In the genomic region with DNA sequence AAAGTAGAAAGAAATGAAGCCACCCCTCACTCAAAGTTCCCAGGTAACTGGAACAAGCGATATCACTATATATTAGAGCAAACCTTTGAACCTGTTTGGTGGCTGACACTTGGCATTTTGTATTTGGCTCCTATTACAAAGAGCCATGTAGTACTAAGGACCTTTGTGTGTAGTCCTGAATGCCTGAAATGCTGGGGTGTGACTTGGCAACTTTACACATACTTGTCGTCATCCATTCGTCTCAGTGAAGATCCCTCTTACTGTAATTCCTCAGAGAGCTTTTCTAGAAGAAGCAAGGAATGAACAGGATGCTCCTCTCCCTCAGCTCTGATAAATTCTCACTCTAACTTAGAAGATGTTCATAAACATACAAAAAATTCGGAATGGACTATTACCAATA, we compare ENCODE assay signal across 18 cellular contexts.
DNase-seq lines count a peak whose midpoint lies in the region; ATAC-seq and TF ChIP-seq lines count a peak whose summit lies in the region.
"Had no signal": no experiment of that assay in that cellular context is flagged by ENCODE, and none has a peak within 500 bp of the region (broad histone marks: within the 10 kb centered on the region; RNA-seq: fewer than 3 reads in every experiment).

No MANE protein-coding gene starts in this region.

- in situ Hi-C loops in astrocyte of the spinal cord (cut with HindIII; ENCODE audit: low sequenced_read_pairs) = no loop called here

- H3K14ac ChIP-seq in mesenchymal stem cell (ENCODE audit: low read length in 2 of 2) = no peak overlapping the region

- WGBS in mesenchymal stem cell = 66% methylated on average over 3 of the region's 4 CpGs

- no peak overlapping the region for H3K27ac ChIP-seq in mesenchymal stem cell (ENCODE audit: low read length, poor library complexity, severe bottlenecking)
- H3K27ac ChIP-seq: heart left ventricle had no signal

- H3K36me3 ChIP-seq in mesenchymal stem cell (ENCODE audit: control insufficient read depth in 1 of 2, insufficient read depth in 2 of 2, low read depth in 1 of 2, low read length in 2 of 2) = no peaks in the 10 kb centered on the region
- H3K36me3 ChIP-seq: heart left ventricle had no signal

- H3K9ac ChIP-seq in mesenchymal stem cell (ENCODE audit: low read length) = peak overlapping the region; percentile 37

- H3K79me1 ChIP-seq in mesenchymal stem cell (replicated peaks; ENCODE audit: low read length, poor library complexity, severe bottlenecking) = no peaks in the 10 kb centered on the region

- H3K4me2 ChIP-seq in mesenchymal stem cell (ENCODE audit: low read length, poor library complexity, severe bottlenecking) = no peak overlapping the region

- TF ChIP-seq CTCF in AG04449 (IDR thresholded peaks at IDR 0.05; ENCODE audit: insufficient read depth, low read length, missing control alignments) (no peak), astrocyte of the spinal cord (IDR thresholded peaks at IDR 0.05; ENCODE audit: low read depth, low read length) (no peak)

- H3K4me1 ChIP-seq in mesenchymal stem cell (ENCODE audit: control insufficient read depth, insufficient read depth, low read depth, low read length) = no peaks in the 10 kb centered on the region

- H3K9me3 ChIP-seq in mesenchymal stem cell (ENCODE audit: control insufficient read depth, low read length) = no peaks in the 10 kb centered on the region
- H3K9me3 ChIP-seq: heart left ventricle had no signal

- no peak overlapping the region for H2BK15ac ChIP-seq in mesenchymal stem cell (ENCODE audit: low read depth, poor library complexity, severe bottlenecking)

- no peak overlapping the region for H2AK5ac ChIP-seq in mesenchymal stem cell (ENCODE audit: low read length, severe bottlenecking)

- H4K8ac ChIP-seq in mesenchymal stem cell (ENCODE audit: low read length) = no peak overlapping the region

- H2BK120ac ChIP-seq in mesenchymal stem cell (ENCODE audit: low read depth, low read length) = no peak overlapping the region

- ATAC-seq in GM19463 (IDR thresholded peaks at IDR 0.05; ENCODE audit: unreplicated experiment) (no peak), GM18505 (IDR thresholded peaks at IDR 0.05; ENCODE audit: unreplicated experiment) (no peak)
- ATAC-seq: activated CD8-positive, alpha-beta T cell treated with anti-CD3 and anti-CD28 coated beads, Interleukin-2, amount 10 ng/mL, durations not matched to agents 7 days and 5 days; stimulated activated naive B cell treated with anti-CD40 and anti-IgM and Interleukin-4, amounts not matched to agents 10 μg/mL and 1 μg/mL and 100 μg/mL, for 72 hours had no signal

- H4K91ac ChIP-seq in mesenchymal stem cell (ENCODE audit: low read length) = no peak overlapping the region

- DNase-seq in AG04449 (ENCODE audit: low read depth, low spot score) = peak; percentile 51
- DNase-seq in H4 (ENCODE audit: low spot score) = peak; percentile 14
- DNase-seq in astrocyte of the spinal cord (ENCODE audit: low read depth, low spot score) = peak; percentile 63
- DNase-seq in mesenchymal stem cell = peak; percentile 42
- DNase-seq in stimulated activated CD8-positive, alpha-beta memory T cell treated with anti-CD3 and anti-CD28 coated beads, Interleukin-4, amount 100 ng/mL, for 48 hours = no peak
- DNase-seq in SK-N-DZ (ENCODE audit: low spot score) = no peak
- DNase-seq: activated CD8-positive, alpha-beta T cell treated with anti-CD3 and anti-CD28 coated beads, Interleukin-2, amount 10 ng/mL, durations not matched to agents 7 days and 5 days; amniotic stem cell; heart left ventricle; midbrain; NCI-H1930; NCI-H524 treated with DMSO at 0.1 percent for 48 hours; OCI-M1; small intestine; stimulated activated naive B cell treated with anti-CD40 and anti-IgM and Interleukin-4, amounts not matched to agents 10 μg/mL and 1 μg/mL and 100 μg/mL, for 72 hours had no signal

- H3K23ac ChIP-seq in mesenchymal stem cell (ENCODE audit: low read length in 2 of 2) = no peak overlapping the region

- no peak overlapping the region for H3K18ac ChIP-seq in mesenchymal stem cell (ENCODE audit: low read depth in 1 of 2, low read length in 2 of 2)

- POLR2A ChIA-PET in AG04449 (lab: Yijun Ruan, JAX) = no interaction called here

- H2BK5ac ChIP-seq in mesenchymal stem cell (ENCODE audit: low read depth, low read length, poor library complexity, severe bottlenecking) = no peak overlapping the region

- H3K27me3 ChIP-seq in mesenchymal stem cell (ENCODE audit: control insufficient read depth in 1 of 2, insufficient read depth in 1 of 2, low read length in 2 of 2) = no peaks in the 10 kb centered on the region
- H3K27me3 ChIP-seq: heart left ventricle had no signal

- no peak for TF ChIP-seq POLR2A in GM18505 (IDR thresholded peaks at IDR 0.05; ENCODE audit: borderline replicate concordance, extremely low read depth, insufficient read depth, insufficient read length)

- H3K4me3 ChIP-seq in AG04449 (ENCODE audit: low read depth, low read length) (no peak overlapping the region), astrocyte of the spinal cord (ENCODE audit: low read depth, low read length) (no peak overlapping the region), mesenchymal stem cell (ENCODE audit: insufficient read depth in 1 of 2, low read depth in 1 of 2, low read length in 2 of 2) (no peak overlapping the region)
- H3K4me3 ChIP-seq: coronary artery, heart left ventricle had no signal

- no peak overlapping the region for H2AFZ ChIP-seq in mesenchymal stem cell (ENCODE audit: low read depth, low read length)

- CTCF ChIA-PET in AG04449 (lab: Yijun Ruan, JAX) = no interaction called here

- H3K4ac ChIP-seq in mesenchymal stem cell (ENCODE audit: low read depth in 1 of 2, low read length in 2 of 2) = no peak overlapping the region

- peak overlapping the region; percentile 6 to 7 for H2BK12ac ChIP-seq in mesenchymal stem cell (ENCODE audit: low read length in 2 of 2)

Comparison
In these comparisons a context has a peak if more than half of its experiments do, and no peak if none do; other contexts are left out.
1. DNase-seq: peak in AG04449 (single experiment), H4 (single experiment), astrocyte of the spinal cord (single experiment) and mesenchymal stem cell (single experiment); none in stimulated activated CD8-positive, alpha-beta memory T cell treated with anti-CD3 and anti-CD28 coated beads, Interleukin-4, amount 100 ng/mL, for 48 hours (single experiment) and SK-N-DZ (single experiment).